In genomic region chr1:109538827-109539555, GRCh38 we compare ENCODE assay signal across 21 cellular contexts. TPM values are rescaled to one million over a fixed set of nuclear protein-coding genes. Genes with fewer than 3 reads are reported as not detected.
"Had no signal": no experiment of that assay in that cellular context is flagged by ENCODE, and none has a peak within 500 bp of the region (broad histone marks: within the 10 kb centered on the region; RNA-seq: fewer than 3 reads in every experiment).

No MANE protein-coding gene starts in this region.

- H3K27me3 Mint-ChIP-seq: natural killer cell treated with Interleukin-12 subunit alpha and Interleukin-12 subunit beta and Interleukin-15 and Interleukin-18, amount 100 ng/mL, for 72 hours had no signal

- H3K4me1 Mint-ChIP-seq: immature natural killer cell had no signal

- H3K27me3 ChIP-seq: gastrocnemius medialis, ovary, right atrium auricular region, suprapubic skin, thyroid gland, uterus had no signal

- H3K27ac Mint-ChIP-seq: immature natural killer cell; natural killer cell treated with Interleukin-12 subunit alpha and Interleukin-12 subunit beta and Interleukin-15 and Interleukin-18, amount 100 ng/mL, for 72 hours; type B pancreatic cell had no signal

- H3K27ac ChIP-seq: epithelial cell of prostate, esophagus muscularis mucosa, gastrocnemius medialis, left ventricle myocardium inferior, lower lobe of right lung, ovary, right atrium auricular region, suprapubic skin, uterus had no signal

- DNase-seq: cortex of kidney; effector memory CD4-positive, alpha-beta T cell; gastrocnemius medialis; immature natural killer cell; left ventricle myocardium inferior; lower lobe of right lung; mesenchymal stem cell; ovary; small intestine; stimulated activated CD4-positive, alpha-beta T cell treated with anti-CD3 and anti-CD28 coated beads, Interleukin-12 subunit alpha, Interleukin-12 subunit beta, amount 100 ng/mL, for 4 hours; stimulated activated naive CD4-positive, alpha-beta T cell treated with Interleukin-2 at 50 U/mL for 16 hours; uterus had no signal

- H3K36me3 ChIP-seq: esophagus muscularis mucosa, gastrocnemius medialis, left ventricle myocardium inferior, lower lobe of right lung, ovary, right atrium auricular region, suprapubic skin, thyroid gland, uterus had no signal

- H3K36me3 Mint-ChIP-seq: immature natural killer cell; natural killer cell treated with Interleukin-12 subunit alpha and Interleukin-12 subunit beta and Interleukin-15 and Interleukin-18, amount 100 ng/mL, for 72 hours; type B pancreatic cell had no signal

- H3K4me3 Mint-ChIP-seq: immature natural killer cell; natural killer cell treated with Interleukin-12 subunit alpha and Interleukin-12 subunit beta and Interleukin-15 and Interleukin-18, amount 100 ng/mL, for 72 hours; type B pancreatic cell had no signal

- H3K9me3 ChIP-seq: esophagus muscularis mucosa, gastrocnemius medialis, left ventricle myocardium inferior, lower lobe of right lung, ovary, right atrium auricular region, suprapubic skin, thyroid gland, uterus had no signal

- ATAC-seq: gastrocnemius medialis; lower lobe of right lung; natural killer cell treated with Interleukin-12 subunit alpha and Interleukin-12 subunit beta and Interleukin-15 and Interleukin-18, amount 100 ng/mL, for 72 hours had no signal

- H3K4me1 ChIP-seq: lower lobe of right lung, uterus had no signal

- H3K4me3 ChIP-seq: esophagus muscularis mucosa, gastrocnemius medialis, left ventricle myocardium inferior, lower lobe of right lung, ovary, right atrium auricular region, suprapubic skin, thyroid gland, uterus had no signal

- H3K9me3 Mint-ChIP-seq: immature natural killer cell; natural killer cell treated with Interleukin-12 subunit alpha and Interleukin-12 subunit beta and Interleukin-15 and Interleukin-18, amount 100 ng/mL, for 72 hours; type B pancreatic cell had no signal

RNA-seq across cellular contexts. Expression of gene GPR61, which starts 0.7 kb away (rescaled TPM):
- total RNA-seq: esophagus muscularis mucosa; fibroblast of villous mesenchyme; gastrocnemius medialis; lower lobe of right lung; natural killer cell treated with Interleukin-12 subunit alpha and Interleukin-12 subunit beta and Interleukin-15 and Interleukin-18, amount 100 ng/mL, for 72 hours; ovary; posterior vena cava had no signal
